ENCODE assay signal across 1 cellular context in the genomic region with DNA sequence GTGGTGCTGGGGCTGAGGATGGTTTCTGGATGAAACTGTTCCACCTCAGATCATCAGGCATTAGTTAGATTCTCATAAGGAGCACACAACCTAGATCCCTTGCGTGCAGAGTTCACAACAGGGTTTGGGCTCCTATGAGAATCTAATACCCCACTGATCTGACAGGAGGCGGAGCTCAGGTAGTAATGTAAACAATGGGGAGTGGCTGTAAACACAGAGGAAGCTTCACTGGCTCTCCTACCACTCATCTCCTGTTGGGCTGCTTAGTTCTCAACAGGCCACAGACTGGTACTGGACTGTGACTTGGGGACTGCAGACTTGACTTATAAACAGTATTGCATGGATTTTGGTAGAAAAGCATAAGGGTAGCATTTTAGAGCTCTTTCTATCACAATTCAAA.
A peak's percentile ranks its signal among the peaks of the same experiment; 100 is the strongest.
TF ChIP-seq lines count a peak whose summit lies in the region.

No MANE protein-coding gene starts in this region.

TF ChIP-seq in WTC11, 78 proteins besides CTCF, POLR2A, EP300 and RAD21 (continued from another document):
- TF ChIP-seq E2F4 (CRISPR knock-in tag; IDR thresholded peaks at IDR 0.05; ENCODE audit: borderline replicate concordance, low read depth) (no peak), FOXK1 (CRISPR knock-in tag; IDR thresholded peaks at IDR 0.05) (peak; percentile 58; the same call in 1 of the 2 replicates), USF2 (CRISPR knock-in tag; IDR thresholded peaks at IDR 0.05) (no peak), NR2C2 (CRISPR knock-in tag; IDR thresholded peaks at IDR 0.05) (no peak)
- TF ChIP-seq, protein P1, sequence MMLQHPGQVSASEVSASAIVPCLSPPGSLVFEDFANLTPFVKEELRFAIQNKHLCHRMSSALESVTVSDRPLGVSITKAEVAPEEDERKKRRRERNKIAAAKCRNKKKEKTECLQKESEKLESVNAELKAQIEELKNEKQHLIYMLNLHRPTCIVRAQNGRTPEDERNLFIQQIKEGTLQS (CRISPR knock-in tag; conservative IDR thresholded peaks at IDR 0.05) = no peak
TF ChIP-seq in WTC11: peak in this region for 2.
